18 cellular contexts compared by ENCODE assay signal in genomic region chr20:61118429-61119224, GRCh38.
DNase-seq lines count a peak whose midpoint lies in the region; ATAC-seq, FAIRE-seq and TF ChIP-seq lines count a peak whose summit lies in the region.
"Had no signal": no experiment of that assay in that cellular context is flagged by ENCODE, and none has a peak within 500 bp of the region (broad histone marks: within the 10 kb centered on the region; RNA-seq: fewer than 3 reads in every experiment).

No MANE protein-coding gene starts in this region.

- H3K4me1 ChIP-seq in esophagus squamous epithelium: no peaks in the 10 kb centered on the region
- H3K4me1 ChIP-seq: transverse colon had no signal

- intact Hi-C loops in esophagus squamous epithelium (cut with DNase I): no loop called here

- peaks cover 8% of the 10 kb centered on the region for H3K4me1 Mint-ChIP-seq in stimulated activated naive CD8-positive, alpha-beta T cell treated with anti-CD3 and anti-CD28 coated beads, Interleukin-15, amount 100 ng/mL, for 72 hours
- H3K4me1 Mint-ChIP-seq: activated naive CD4-positive, alpha-beta T cell treated with anti-CD3 and anti-CD28 coated beads, Interleukin-2, amount 10 ng/mL, durations not matched to agents 7 days and 5 days had no signal

- H3K4me3 Mint-ChIP-seq in stimulated activated naive CD8-positive, alpha-beta T cell treated with anti-CD3 and anti-CD28 coated beads, Interleukin-15, amount 100 ng/mL, for 72 hours: no peak overlapping the region
- H3K4me3 Mint-ChIP-seq: activated naive CD4-positive, alpha-beta T cell treated with anti-CD3 and anti-CD28 coated beads, Interleukin-2, amount 10 ng/mL, durations not matched to agents 7 days and 5 days; brain; naive thymus-derived CD8-positive, alpha-beta T cell; stimulated activated naive B cell treated with anti-CD40 and anti-IgM and Interleukin-4, amounts not matched to agents 10 μg/mL and 1 μg/mL and 100 μg/mL, for 72 hours had no signal

- TF ChIP-seq CTCF in fibroblast of mammary gland (conservative IDR thresholded peaks at IDR 0.05; ENCODE audit: control insufficient read depth, insufficient read depth, low read depth, low read length): no peak
- no peak for TF ChIP-seq CTCF in esophagus squamous epithelium (IDR thresholded peaks at IDR 0.05)

- H3K27ac ChIP-seq in esophagus squamous epithelium: no peak overlapping the region
- H3K27ac ChIP-seq: 22Rv1, transverse colon had no signal

- peaks cover 29% of the 10 kb centered on the region for H3K27me3 Mint-ChIP-seq in stimulated activated naive CD8-positive, alpha-beta T cell treated with anti-CD3 and anti-CD28 coated beads, Interleukin-15, amount 100 ng/mL, for 72 hours
- H3K27me3 Mint-ChIP-seq: activated naive CD4-positive, alpha-beta T cell treated with anti-CD3 and anti-CD28 coated beads, Interleukin-2, amount 10 ng/mL, durations not matched to agents 7 days and 5 days had no signal

- H3K4me3 ChIP-seq in MG63 (no peak overlapping the region), fibroblast of mammary gland (ENCODE audit: control insufficient read depth, low read depth, low read length) (no peak overlapping the region), esophagus squamous epithelium (no peak overlapping the region)
- H3K4me3 ChIP-seq: transverse colon had no signal

- no peak for TF ChIP-seq POLR2A in esophagus squamous epithelium (IDR thresholded peaks at IDR 0.05)

- H3K27me3 ChIP-seq in MG63 (peaks cover 3% of the 10 kb centered on the region; the same call in 1 of the 2 replicates), esophagus squamous epithelium (peaks cover 0 to 8% (median 0%) of the 10 kb centered on the region in 4 donors)

- no peak for FAIRE-seq in urothelium cell line (lab: Jason Lieb, UNC)

- H3K27ac Mint-ChIP-seq in stimulated activated naive CD8-positive, alpha-beta T cell treated with anti-CD3 and anti-CD28 coated beads, Interleukin-15, amount 100 ng/mL, for 72 hours: no peak overlapping the region
- H3K27ac Mint-ChIP-seq: activated naive CD4-positive, alpha-beta T cell treated with anti-CD3 and anti-CD28 coated beads, Interleukin-2, amount 10 ng/mL, durations not matched to agents 7 days and 5 days; stimulated activated naive B cell treated with anti-CD40 and anti-IgM and Interleukin-4, amounts not matched to agents 10 μg/mL and 1 μg/mL and 100 μg/mL, for 72 hours had no signal

- no peak for ATAC-seq in stimulated activated naive CD8-positive, alpha-beta T cell treated with anti-CD3 and anti-CD28 coated beads, Interleukin-15, amount 100 ng/mL, for 72 hours
- ATAC-seq: naive thymus-derived CD8-positive, alpha-beta T cell; SK-N-SH treated with all-trans-retinoic acid at 6 μM for 48 hours; stimulated activated naive B cell treated with anti-CD40 and anti-IgM and Interleukin-4, amounts not matched to agents 10 μg/mL and 1 μg/mL and 100 μg/mL, for 72 hours had no signal

- H3K9me3 ChIP-seq in MG63 (no peaks in the 10 kb centered on the region), esophagus squamous epithelium (no peaks in the 10 kb centered on the region)
- H3K9me3 ChIP-seq: transverse colon had no signal

- DNase-seq in activated effector memory CD4-positive, alpha-beta T cell treated with anti-CD3 and anti-CD28 coated beads, Interleukin-2, amount 50 U/mL, for 16 hours: peak; percentile 36
- DNase-seq in activated effector memory CD4-positive, alpha-beta T cell treated with Interleukin-2 at 50 U/mL for 16 hours: no peak
- DNase-seq in MG63: peak; percentile 42
- DNase-seq in fibroblast of mammary gland (ENCODE audit: low read depth): peak; percentile 87
- peak; percentile 27 for DNase-seq in urothelium cell line (ENCODE audit: low spot score)
- no peak for DNase-seq in stimulated activated naive CD8-positive, alpha-beta T cell treated with anti-CD3 and anti-CD28 coated beads, Interleukin-15, amount 100 ng/mL, for 72 hours
- no peak for DNase-seq in stimulated activated CD4-positive, alpha-beta T cell treated with anti-CD3 and anti-CD28 coated beads, Interleukin-12 subunit alpha, Interleukin-12 subunit beta, amount 100 ng/mL, for 4 hours
- no peak for DNase-seq in esophagus squamous epithelium (lab: John Stamatoyannopoulos, UW)
- DNase-seq: activated CD4-positive, alpha-beta T cell treated with anti-CD3 and anti-CD28 coated beads, Interleukin-2, amount 50 U/mL, for 1 hour; activated naive CD4-positive, alpha-beta T cell treated with anti-CD3 and anti-CD28 coated beads, Interleukin-2, amount 10 ng/mL, durations not matched to agents 7 days and 5 days; KBM-7; naive thymus-derived CD8-positive, alpha-beta T cell; NCI-H1105 treated with DMSO at 0.1 percent for 48 hours; stimulated activated naive B cell treated with anti-CD40 and anti-IgM and Interleukin-4, amounts not matched to agents 10 μg/mL and 1 μg/mL and 100 μg/mL, for 72 hours; transverse colon had no signal

- H3K36me3 ChIP-seq in MG63: no peaks in the 10 kb centered on the region
- no peaks in the 10 kb centered on the region for H3K36me3 ChIP-seq in esophagus squamous epithelium
- H3K36me3 ChIP-seq: transverse colon had no signal

- WGBS in esophagus squamous epithelium, 2 donors: 74 to 75% methylated on average over 9 to 14 of the region's 14 CpGs

- H3K9me3 Mint-ChIP-seq in stimulated activated naive CD8-positive, alpha-beta T cell treated with anti-CD3 and anti-CD28 coated beads, Interleukin-15, amount 100 ng/mL, for 72 hours: no peaks in the 10 kb centered on the region
- H3K9me3 Mint-ChIP-seq: activated naive CD4-positive, alpha-beta T cell treated with anti-CD3 and anti-CD28 coated beads, Interleukin-2, amount 10 ng/mL, durations not matched to agents 7 days and 5 days; naive thymus-derived CD8-positive, alpha-beta T cell had no signal

Comparison
In these comparisons a context has a peak if more than half of its experiments do, and no peak if none do; other contexts are left out.
1. DNase-seq: peak in activated effector memory CD4-positive, alpha-beta T cell treated with anti-CD3 and anti-CD28 coated beads, Interleukin-2, amount 50 U/mL, for 16 hours (single experiment), MG63 (single experiment), fibroblast of mammary gland (single experiment) and urothelium cell line (single experiment); none in activated effector memory CD4-positive, alpha-beta T cell treated with Interleukin-2 at 50 U/mL for 16 hours (single experiment), stimulated activated naive CD8-positive, alpha-beta T cell treated with anti-CD3 and anti-CD28 coated beads, Interleukin-15, amount 100 ng/mL, for 72 hours (0 of 2), stimulated activated CD4-positive, alpha-beta T cell treated with anti-CD3 and anti-CD28 coated beads, Interleukin-12 subunit alpha, Interleukin-12 subunit beta, amount 100 ng/mL, for 4 hours (single experiment) and esophagus squamous epithelium (single experiment).